Comparison of ENCODE assay signal across 12 cellular contexts in the genomic region with DNA sequence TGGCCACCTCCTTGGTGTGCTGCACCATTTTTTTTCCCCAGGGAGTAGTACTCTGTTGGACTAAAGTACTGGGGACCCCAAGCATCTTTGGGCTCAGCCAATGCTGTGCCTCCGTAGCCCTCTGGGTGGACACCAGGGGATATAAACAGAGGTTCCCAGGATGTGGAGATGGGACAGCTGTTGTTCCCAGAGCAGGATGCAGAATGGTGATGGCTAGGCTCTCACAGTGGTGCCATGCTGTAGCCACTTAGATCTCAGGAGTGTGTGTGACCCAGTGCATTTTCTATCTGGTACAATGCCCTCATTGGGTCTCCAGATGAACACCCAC. TPM values are rescaled to one million over a fixed set of nuclear protein-coding genes. Genes with fewer than 3 reads are reported as not detected.
"Had no signal": no experiment of that assay in that cellular context is flagged by ENCODE, and none has a peak within 500 bp of the region (broad histone marks: within the 10 kb centered on the region; RNA-seq: fewer than 3 reads in every experiment).

No MANE protein-coding gene starts in this region.

- H3K4me1 Mint-ChIP-seq: activated CD4-positive, alpha-beta T cell treated with anti-CD3 and anti-CD28 coated beads for 36 hours; naive thymus-derived CD4-positive, alpha-beta T cell; stimulated activated naive B cell treated with anti-CD40 and anti-IgM and Interleukin-4, amounts not matched to agents 10 μg/mL and 1 μg/mL and 100 μg/mL, for 72 hours had no signal

- H3K27ac Mint-ChIP-seq: activated CD4-positive, alpha-beta T cell treated with anti-CD3 and anti-CD28 coated beads for 36 hours; activated CD8-positive, alpha-beta T cell treated with anti-CD3 and anti-CD28 coated beads, Interleukin-2, amount 10 ng/mL, durations not matched to agents 7 days and 5 days; activated T-helper 1 cell treated with anti-CD3 and anti-CD28 coated beads, Interleukin-12 subunit alpha, Interleukin-12 subunit beta, Interleukin-2, Interleukin-4 antibody, amounts not matched to agents 30 ng/mL and 10 ng/mL and 1 ng/mL, durations not matched to agents 14 hours and 24 hours and 36 hours; naive thymus-derived CD4-positive, alpha-beta T cell; stimulated activated naive B cell treated with anti-CD40 and anti-IgM and Interleukin-4, amounts not matched to agents 10 μg/mL and 1 μg/mL and 100 μg/mL, for 72 hours; type B pancreatic cell had no signal

- H3K4me3 Mint-ChIP-seq: activated CD4-positive, alpha-beta T cell treated with anti-CD3 and anti-CD28 coated beads for 36 hours; activated CD8-positive, alpha-beta T cell treated with anti-CD3 and anti-CD28 coated beads, Interleukin-2, amount 10 ng/mL, durations not matched to agents 7 days and 5 days; activated T-helper 1 cell treated with anti-CD3 and anti-CD28 coated beads, Interleukin-12 subunit alpha, Interleukin-12 subunit beta, Interleukin-2, Interleukin-4 antibody, amounts not matched to agents 30 ng/mL and 10 ng/mL and 1 ng/mL, durations not matched to agents 14 hours and 24 hours and 36 hours; naive thymus-derived CD4-positive, alpha-beta T cell; stimulated activated naive B cell treated with anti-CD40 and anti-IgM and Interleukin-4, amounts not matched to agents 10 μg/mL and 1 μg/mL and 100 μg/mL, for 72 hours; type B pancreatic cell had no signal

- DNase-seq: activated CD8-positive, alpha-beta T cell treated with anti-CD3 and anti-CD28 coated beads, Interleukin-2, amount 10 ng/mL, durations not matched to agents 7 days and 5 days; activated naive CD4-positive, alpha-beta T cell treated with Interleukin-2 at 50 U/mL for 16 hours; colonic mucosa; left cardiac atrium; naive thymus-derived CD4-positive, alpha-beta T cell; right cardiac atrium; stimulated activated naive B cell treated with anti-CD40 and anti-IgM and Interleukin-4, amounts not matched to agents 10 μg/mL and 1 μg/mL and 100 μg/mL, for 72 hours; T-helper 9 cell had no signal

- ATAC-seq: left cardiac atrium, right cardiac atrium had no signal

- H3K9me3 Mint-ChIP-seq: activated T-helper 1 cell treated with anti-CD3 and anti-CD28 coated beads, Interleukin-12 subunit alpha, Interleukin-12 subunit beta, Interleukin-2, Interleukin-4 antibody, amounts not matched to agents 30 ng/mL and 10 ng/mL and 1 ng/mL, durations not matched to agents 14 hours and 24 hours and 36 hours had no signal

- H3K27me3 Mint-ChIP-seq: type B pancreatic cell had no signal

RNA-seq across cellular contexts. Expression of gene SCIN, which starts 50.9 kb away (rescaled TPM):
- total RNA-seq: activated T-helper 1 cell treated with anti-CD3 and anti-CD28 coated beads, Interleukin-12 subunit alpha, Interleukin-12 subunit beta, Interleukin-2, Interleukin-4 antibody, amounts not matched to agents 30 ng/mL and 10 ng/mL and 1 ng/mL, durations not matched to agents 14 hours and 24 hours and 36 hours had no signal
- polyA plus RNA-seq: foreskin keratinocyte; naive thymus-derived CD4-positive, alpha-beta T cell had no signal
